In the genomic region with DNA sequence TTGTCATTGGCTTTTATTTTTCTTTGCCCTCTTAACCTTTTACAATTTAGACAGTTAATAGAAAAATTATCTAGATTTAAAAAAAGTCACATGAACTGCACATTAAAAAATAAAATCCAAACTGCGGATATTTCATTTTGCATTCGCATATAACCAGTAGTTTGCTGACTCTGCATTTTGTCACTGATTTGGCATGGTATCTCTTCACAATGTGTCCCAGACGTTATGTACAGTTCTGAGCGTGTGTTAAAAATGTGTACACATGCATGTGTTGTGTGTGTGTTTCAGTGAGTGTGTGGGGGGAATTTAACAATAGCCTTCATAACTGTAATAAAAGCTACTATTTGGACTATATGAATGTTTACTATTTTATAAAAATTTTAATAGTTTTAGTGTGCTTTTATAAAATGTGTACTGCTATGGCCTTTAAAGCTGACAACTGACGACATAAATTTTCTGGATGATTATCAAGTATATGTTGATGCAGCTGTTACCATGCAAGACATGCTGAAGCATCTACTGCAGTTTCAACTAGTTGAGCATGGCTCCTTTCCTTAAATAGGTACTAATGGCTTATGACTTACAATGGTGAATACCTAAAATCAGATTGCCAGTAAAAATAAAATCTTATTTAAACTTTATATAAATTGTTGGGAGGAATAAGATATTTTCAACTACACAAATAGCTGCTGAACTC, we compare ENCODE assay signal across 21 cellular contexts.
DNase-seq lines count a peak whose midpoint lies in the region; ATAC-seq, FAIRE-seq and TF ChIP-seq lines count a peak whose summit lies in the region.
"Had no signal": no experiment of that assay in that cellular context is flagged by ENCODE, and none has a peak within 500 bp of the region (broad histone marks: within the 10 kb centered on the region; RNA-seq: fewer than 3 reads in every experiment).

No MANE protein-coding gene starts in this region.

- H3K9me3 ChIP-seq in A549 (no peaks in the 10 kb centered on the region), SK-N-MC (ENCODE audit: low read depth, low read length) (no peaks in the 10 kb centered on the region), prostate gland (no peaks in the 10 kb centered on the region), neural progenitor cell (ENCODE audit: low read depth) (no peaks in the 10 kb centered on the region)

- H3K79me2 ChIP-seq in neural progenitor cell (ENCODE audit: low read depth), result no peaks in the 10 kb centered on the region

- H2AFZ ChIP-seq in neural progenitor cell (replicated peaks), result no peak overlapping the region
- H2AFZ ChIP-seq: GM23248 had no signal

- H3K4me1 ChIP-seq in A549 (no peaks in the 10 kb centered on the region), prostate gland (replicated peaks) (no peaks in the 10 kb centered on the region), neural progenitor cell (no peaks in the 10 kb centered on the region)

- H3K4me2 ChIP-seq in A549 (no peak overlapping the region), neural progenitor cell (no peak overlapping the region)

- H3K9ac ChIP-seq in SK-N-MC (ENCODE audit: insufficient read length) (no peak overlapping the region), neural progenitor cell (no peak overlapping the region)
- H3K9ac ChIP-seq: GM23248 had no signal

- H3K27ac ChIP-seq in A549 (no peak overlapping the region), SK-N-MC (peak overlapping the region; percentile 65), prostate gland (no peak overlapping the region), neural progenitor cell (no peak overlapping the region)
- H3K27ac ChIP-seq: GM23248 had no signal

- H3K4me1 Mint-ChIP-seq in T-helper 2 cell treated with Interferon-gamma antibody and Interleukin-4, amounts not matched to agents 5 μg/mL and 100 μg/mL, for 36 hours (ENCODE audit: low read depth), result no peaks in the 10 kb centered on the region
- no peaks in the 10 kb centered on the region for H3K4me1 Mint-ChIP-seq in neural progenitor cell
- H3K4me1 Mint-ChIP-seq: CD4-positive, alpha-beta memory T cell; H9 had no signal

- H3K27me3 ChIP-seq in prostate gland (replicated peaks; ENCODE audit: insufficient read depth) (no peaks in the 10 kb centered on the region), neural progenitor cell (no peaks in the 10 kb centered on the region)

- POLR2A ChIA-PET in A549 (lab: Yijun Ruan, JAX), result no interaction called here

- H3F3A ChIP-seq in neural progenitor cell (ENCODE audit: low read depth), result no peaks in the 10 kb centered on the region

- H3K4me3 ChIP-seq in A549 (no peak overlapping the region), SK-N-MC (peak overlapping the region; percentile 23; the same call in 1 of the 2 replicates), prostate gland (no peak overlapping the region), neural progenitor cell (no peak overlapping the region)
- H3K4me3 ChIP-seq: GM23248 had no signal

- H3K36me3 Mint-ChIP-seq in T-helper 2 cell treated with Interferon-gamma antibody and Interleukin-4, amounts not matched to agents 5 μg/mL and 100 μg/mL, for 36 hours (ENCODE audit: low read depth), result no peaks in the 10 kb centered on the region
- H3K36me3 Mint-ChIP-seq in neural progenitor cell, result no peaks in the 10 kb centered on the region
- H3K36me3 Mint-ChIP-seq: CD4-positive, alpha-beta memory T cell had no signal

- peaks cover 12% of the 10 kb centered on the region for H3K9me3 Mint-ChIP-seq in T-helper 2 cell treated with Interferon-gamma antibody and Interleukin-4, amounts not matched to agents 5 μg/mL and 100 μg/mL, for 36 hours
- H3K9me3 Mint-ChIP-seq in neural progenitor cell, result no peaks in the 10 kb centered on the region
- H3K9me3 Mint-ChIP-seq: H9 had no signal

- no peak for ATAC-seq in A549
- ATAC-seq: HCT116 had no signal

- H3K4me3 Mint-ChIP-seq in T-helper 2 cell treated with Interferon-gamma antibody and Interleukin-4, amounts not matched to agents 5 μg/mL and 100 μg/mL, for 36 hours, result no peak overlapping the region
- H3K4me3 Mint-ChIP-seq in neural progenitor cell, result no peak overlapping the region
- H3K4me3 Mint-ChIP-seq: CD4-positive, alpha-beta memory T cell; H9 had no signal

- TF ChIP-seq POLR2A in A549 (IDR thresholded peaks at IDR 0.05; ENCODE audit: low read length), result no peak
- no peak for TF ChIP-seq POLR2A in prostate gland (IDR thresholded peaks at IDR 0.05)

- DNase-seq in A549 (ENCODE audit: low read depth in 1 of 2, low spot score in 1 of 2), result no peak
- DNase-seq in LHCN-M2 (ENCODE audit: low read depth), result peak; percentile 58
- no peak for DNase-seq in SK-N-MC (ENCODE audit: low read depth, low spot score)
- peak; percentile 4 for DNase-seq in prostate gland (ENCODE audit: low spot score)
- DNase-seq in stimulated activated CD4-positive, alpha-beta T cell treated with anti-CD3 and anti-CD28 coated beads, Interleukin-1b, Interleukin-23, amount 100 ng/mL, for 48 hours, result no peak
- no peak for DNase-seq in SHP77 (lab: John Stamatoyannopoulos, UW)
- DNase-seq in T-helper 2 cell treated with Interferon-gamma antibody and Interleukin-4, amounts not matched to agents 5 μg/mL and 100 μg/mL, for 36 hours (ENCODE audit: low spot score), result no peak
- DNase-seq in neural progenitor cell (ENCODE audit: low spot score), result no peak
- DNase-seq: 8988T; C1 segment of cervical spinal cord; Calu3; CD4-positive, alpha-beta memory T cell; COR-L47; DMS53; DMS79 treated with DMSO at 0.1 percent for 48 hours; GF-D8; GM23248; H9 had no signal

- no peak overlapping the region for H3K27ac Mint-ChIP-seq in T-helper 2 cell treated with Interferon-gamma antibody and Interleukin-4, amounts not matched to agents 5 μg/mL and 100 μg/mL, for 36 hours
- no peak overlapping the region for H3K27ac Mint-ChIP-seq in neural progenitor cell
- H3K27ac Mint-ChIP-seq: CD4-positive, alpha-beta memory T cell; H9 had no signal

- no peaks in the 10 kb centered on the region for H3K27me3 Mint-ChIP-seq in T-helper 2 cell treated with Interferon-gamma antibody and Interleukin-4, amounts not matched to agents 5 μg/mL and 100 μg/mL, for 36 hours (ENCODE audit: low read depth)
- no peaks in the 10 kb centered on the region for H3K27me3 Mint-ChIP-seq in neural progenitor cell (ENCODE audit: insufficient read depth, low read depth)
- H3K27me3 Mint-ChIP-seq: CD4-positive, alpha-beta memory T cell had no signal

- WGBS in A549 (ENCODE audit: missing lambda C conversion rate), result 87% methylated on average over 5 of the region's 5 CpGs
- 58% methylated on average over 5 of the region's 5 CpGs for WGBS in prostate gland

- no peak for FAIRE-seq in A549 (lab: Jason Lieb, UNC)
- FAIRE-seq: GM12892, GM19239 had no signal

- no peak for TF ChIP-seq RAD21 in A549 (conservative IDR thresholded peaks at IDR 0.05 in 1 of 2, IDR thresholded peaks at IDR 0.05 in 1 of 2)

- TF ChIP-seq CTCF in A549 (IDR thresholded peaks at IDR 0.05) (no peak), prostate gland (IDR thresholded peaks at IDR 0.05) (no peak), neural progenitor cell (IDR thresholded peaks at IDR 0.05) (no peak)

- no peaks in the 10 kb centered on the region for H4K20me1 ChIP-seq in neural progenitor cell (ENCODE audit: low read depth)

- no peaks in the 10 kb centered on the region for H3K36me3 ChIP-seq in SK-N-MC (ENCODE audit: insufficient read depth, low read length)
- H3K36me3 ChIP-seq in prostate gland, result no peaks in the 10 kb centered on the region
- no peaks in the 10 kb centered on the region for H3K36me3 ChIP-seq in neural progenitor cell

- no peak for TF ChIP-seq EP300 in A549 (IDR thresholded peaks at IDR 0.05)

- CTCF ChIA-PET in A549 (lab: Yijun Ruan, JAX), result no interaction called here

- intact Hi-C loops in prostate gland (cut with DNase I), result no loop called here

TF ChIP-seq in A549, 52 proteins besides CTCF, POLR2A, EP300 and RAD21:
- TF ChIP-seq, protein P1, sequence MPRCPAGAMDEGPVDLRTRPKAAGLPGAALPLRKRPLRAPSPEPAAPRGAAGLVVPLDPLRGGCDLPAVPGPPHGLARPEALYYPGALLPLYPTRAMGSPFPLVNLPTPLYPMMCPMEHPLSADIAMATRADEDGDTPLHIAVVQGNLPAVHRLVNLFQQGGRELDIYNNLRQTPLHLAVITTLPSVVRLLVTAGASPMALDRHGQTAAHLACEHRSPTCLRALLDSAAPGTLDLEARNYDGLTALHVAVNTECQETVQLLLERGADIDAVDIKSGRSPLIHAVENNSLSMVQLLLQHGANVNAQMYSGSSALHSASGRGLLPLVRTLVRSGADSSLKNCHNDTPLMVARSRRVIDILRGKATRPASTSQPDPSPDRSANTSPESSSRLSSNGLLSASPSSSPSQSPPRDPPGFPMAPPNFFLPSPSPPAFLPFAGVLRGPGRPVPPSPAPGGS (IDR thresholded peaks at IDR 0.05), result no peak
- TF ChIP-seq, protein P2, sequence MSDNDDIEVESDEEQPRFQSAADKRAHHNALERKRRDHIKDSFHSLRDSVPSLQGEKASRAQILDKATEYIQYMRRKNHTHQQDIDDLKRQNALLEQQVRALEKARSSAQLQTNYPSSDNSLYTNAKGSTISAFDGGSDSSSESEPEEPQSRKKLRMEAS (IDR thresholded peaks at IDR 0.05), result no peak
- TF ChIP-seq, protein P3, sequence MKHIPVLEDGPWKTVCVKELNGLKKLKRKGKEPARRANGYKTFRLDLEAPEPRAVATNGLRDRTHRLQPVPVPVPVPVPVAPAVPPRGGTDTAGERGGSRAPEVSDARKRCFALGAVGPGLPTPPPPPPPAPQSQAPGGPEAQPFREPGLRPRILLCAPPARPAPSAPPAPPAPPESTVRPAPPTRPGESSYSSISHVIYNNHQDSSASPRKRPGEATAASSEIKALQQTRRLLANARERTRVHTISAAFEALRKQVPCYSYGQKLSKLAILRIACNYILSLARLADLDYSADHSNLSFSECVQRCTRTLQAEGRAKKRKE (CRISPR knock-in tag; IDR thresholded peaks at IDR 0.05; ENCODE audit: low read depth), result no peak
- TF ChIP-seq MAFK (IDR thresholded peaks at IDR 0.05; ENCODE audit: partially characterized antibody), result peak; percentile 88

Comparison
In these comparisons a context has a peak if more than half of its experiments do, and no peak if none do; other contexts are left out.
1. DNase-seq: peak in LHCN-M2 (single experiment) and prostate gland (single experiment); none in A549 (0 of 2), SK-N-MC (single experiment), stimulated activated CD4-positive, alpha-beta T cell treated with anti-CD3 and anti-CD28 coated beads, Interleukin-1b, Interleukin-23, amount 100 ng/mL, for 48 hours (single experiment), SHP77 (0 of 2), T-helper 2 cell treated with Interferon-gamma antibody and Interleukin-4, amounts not matched to agents 5 μg/mL and 100 μg/mL, for 36 hours (single experiment) and neural progenitor cell (single experiment).